Comparison of ENCODE assay signal across 12 cellular contexts in genomic region chr14:68968051-68968450, GRCh38. TPM values are rescaled to one million over a fixed set of nuclear protein-coding genes. Genes with fewer than 3 reads are reported as not detected.
DNase-seq lines count a peak whose midpoint lies in the region; ATAC-seq and TF ChIP-seq lines count a peak whose summit lies in the region.
"Had no signal": no experiment of that assay in that cellular context is flagged by ENCODE, and none has a peak within 500 bp of the region (broad histone marks: within the 10 kb centered on the region; RNA-seq: fewer than 3 reads in every experiment).

No MANE protein-coding gene starts in this region.

- H3K9me3 ChIP-seq in Caco-2 = no peaks in the 10 kb centered on the region
- H3K9me3 ChIP-seq in ovary = no peaks in the 10 kb centered on the region

- H3K9me3 Mint-ChIP-seq in Caco-2 (ENCODE audit: unreplicated experiment) = no peaks in the 10 kb centered on the region

- peaks cover 67% of the 10 kb centered on the region for H3K4me1 ChIP-seq in Caco-2
- H3K4me1 ChIP-seq in ovary (ENCODE audit: insufficient read depth) = peaks cover 45% of the 10 kb centered on the region

- peaks cover 47% of the 10 kb centered on the region for H3K36me3 Mint-ChIP-seq in Caco-2 (ENCODE audit: insufficient read depth, unreplicated experiment)

- peaks cover 1% of the 10 kb centered on the region; the same call in 1 of the 2 replicates for H3K36me3 ChIP-seq in Caco-2 (ENCODE audit: control insufficient read depth, insufficient read depth, low read length)
- no peaks in the 10 kb centered on the region for H3K36me3 ChIP-seq in ovary

- DNase-seq in Caco-2 = no peak
- peak; percentile 51 for DNase-seq in activated CD4-positive, alpha-beta T cell treated with anti-CD3 and anti-CD28 coated beads for 48 hours
- peak in 33 of 61 donors; percentile 12 to 82 (median 44) for DNase-seq in caudate nucleus (lab: John Stamatoyannopoulos, UW)
- DNase-seq in stimulated activated CD4-positive, alpha-beta T cell treated with anti-CD3 and anti-CD28 coated beads, Interleukin-1b, Interleukin-23, amount 100 ng/mL, for 1 hour (ENCODE audit: low read depth in 2 of 2) = peak; percentile 9 to 49
- no peak for DNase-seq in ovary
- no peak for DNase-seq in DMS79 treated with DMSO at 0.1 percent for 48 hours (lab: John Stamatoyannopoulos, UW)
- DNase-seq: activated B cell treated with CpG ODN at 0.5 μM for 24 hours, kidney, NCI-H69 had no signal

- no peak for TF ChIP-seq EP300 in ovary (IDR thresholded peaks at IDR 0.05)

- peaks cover 52% of the 10 kb centered on the region for H3K4me1 Mint-ChIP-seq in Caco-2 (ENCODE audit: low read depth, unreplicated experiment)
- H3K4me1 Mint-ChIP-seq: activated B cell treated with CpG ODN at 0.5 μM for 24 hours had no signal

- ATAC-seq in GM19328 (IDR thresholded peaks at IDR 0.05; ENCODE audit: unreplicated experiment) (no peak), GM19455 (IDR thresholded peaks at IDR 0.05; ENCODE audit: unreplicated experiment) (no peak)
- ATAC-seq: HCT116 had no signal

- H3K4me3 Mint-ChIP-seq in Caco-2 (ENCODE audit: unreplicated experiment) = no peak overlapping the region
- H3K4me3 Mint-ChIP-seq: activated B cell treated with CpG ODN at 0.5 μM for 24 hours had no signal

- CTCF ChIA-PET in Caco-2 (lab: Charles Lee) = interaction anchor here (0.5 kb wide), 1 partner anchor 98 kb away, joined by 3 read pairs; no protein-coding TSS in a partner anchor

- H3K27ac ChIP-seq in caudate nucleus (ENCODE audit: low read depth, low read length) = peak overlapping the region; percentile 44
- H3K27ac ChIP-seq in ovary = no peak overlapping the region

- WGBS in ovary, 3 donors = 80 to 88% (median 86%) methylated on average over 8 of the region's 8 CpGs

- intact Hi-C loops in Caco-2 (cut with micrococcal nuclease; ENCODE audit: unreplicated experiment) (no loop called here), ovary (cut with DNase I) (no loop called here)

- H3K27me3 ChIP-seq in Caco-2 (replicated peaks; ENCODE audit: control insufficient read depth, insufficient read depth, low read length) = no peaks in the 10 kb centered on the region
- H3K27me3 ChIP-seq in ovary = no peaks in the 10 kb centered on the region

- BruUV-seq in Caco-2 (replicated peaks; lab: Mats Ljungman, UMichigan) = no TSS peak

- no peaks in the 10 kb centered on the region for H3K27me3 Mint-ChIP-seq in Caco-2 (ENCODE audit: insufficient read depth, unreplicated experiment)

- no peak overlapping the region for H3K4me3 ChIP-seq in Caco-2 (ENCODE audit: low read depth, low read length)
- H3K4me3 ChIP-seq in ovary = no peak overlapping the region

- no peak for TF ChIP-seq POLR2A in ovary (IDR thresholded peaks at IDR 0.05)

- TF ChIP-seq CTCF in Caco-2 (IDR thresholded peaks at IDR 0.05; ENCODE audit: insufficient read depth in 1 of 2, low read depth in 1 of 2, low read length in 1 of 2, severe bottlenecking in 1 of 2, unreplicated experiment in 1 of 2) (no peak), ovary (IDR thresholded peaks at IDR 0.05) (no peak)

- POLR2A ChIA-PET in Caco-2 (lab: Charles Lee) = no interaction called here

- H3K27ac Mint-ChIP-seq in Caco-2 (ENCODE audit: unreplicated experiment) = peak overlapping the region; percentile 42
- H3K27ac Mint-ChIP-seq: activated B cell treated with CpG ODN at 0.5 μM for 24 hours had no signal

RNA-seq across cellular contexts. Expression of gene ACTN1, which starts 11.1 kb away (rescaled TPM):
- total RNA-seq in Caco-2 (2022) = 170 and 181 TPM in 2 replicates
- 100 to 1,000 TPM in 5 of 7 donors, 10 to 100 TPM in 2; 39.0 to 203 (median 138) TPM for total RNA-seq in ovary
- 100 to 1,000 TPM in 1 of 2 donors, 10 to 100 TPM in 1; 60.3 to 178 TPM for polyA plus RNA-seq in ovary

Comparison
In these comparisons a context has a peak if more than half of its experiments do, and no peak if none do; other contexts are left out.
1. DNase-seq: peak in activated CD4-positive, alpha-beta T cell treated with anti-CD3 and anti-CD28 coated beads for 48 hours (single experiment), caudate nucleus (33 of 61) and stimulated activated CD4-positive, alpha-beta T cell treated with anti-CD3 and anti-CD28 coated beads, Interleukin-1b, Interleukin-23, amount 100 ng/mL, for 1 hour (2 of 2); none in Caco-2 (0 of 2), ovary (0 of 5) and DMS79 treated with DMSO at 0.1 percent for 48 hours (single experiment).